ENCODE assay signal across 29 cellular contexts in the genomic region with DNA sequence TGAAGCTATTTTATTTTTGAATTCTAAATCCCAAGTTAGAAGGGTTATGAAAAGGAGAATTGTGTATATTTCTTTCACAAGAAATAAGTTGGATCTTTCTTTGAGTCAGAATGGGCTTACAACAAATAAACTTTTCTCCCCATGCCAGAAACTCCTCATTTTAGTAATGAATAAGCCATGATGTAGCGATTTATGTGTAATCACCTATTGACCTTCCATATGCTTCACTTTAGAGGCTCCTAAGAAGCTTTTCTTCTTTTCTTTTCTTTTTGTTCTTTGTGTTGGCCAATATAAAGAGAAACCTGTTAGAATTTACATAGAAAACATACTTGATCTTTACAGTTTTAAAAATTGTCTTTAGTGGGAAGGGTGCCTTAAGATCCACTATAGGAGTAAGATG.
DNase-seq lines count a peak whose midpoint lies in the region; ATAC-seq and TF ChIP-seq lines count a peak whose summit lies in the region.
"Had no signal": no experiment of that assay in that cellular context is flagged by ENCODE, and none has a peak within 500 bp of the region (broad histone marks: within the 10 kb centered on the region; RNA-seq: fewer than 3 reads in every experiment).

No MANE protein-coding gene starts in this region.

- H3K18ac ChIP-seq in IMR-90 (ENCODE audit: low read depth, low read length): no peak overlapping the region

- TF ChIP-seq CTCF in IMR-90 (conservative IDR thresholded peaks at IDR 0.05; ENCODE audit: low read depth, low read length) (no peak), fibroblast of lung (conservative IDR thresholded peaks at IDR 0.05 in 1 of 2, IDR thresholded peaks at IDR 0.05 in 1 of 2; ENCODE audit: low read depth in 1 of 2, low read length in 2 of 2) (no peak), neural progenitor cell (IDR thresholded peaks at IDR 0.05) (no peak), stomach (IDR thresholded peaks at IDR 0.05) (no peak)

- no peaks in the 10 kb centered on the region for H3K27me3 ChIP-seq in IMR-90 (ENCODE audit: control insufficient read depth, insufficient read depth, low read length)
- H3K27me3 ChIP-seq in fibroblast of lung (ENCODE audit: control insufficient read depth, insufficient read depth, low read length): no peaks in the 10 kb centered on the region
- no peaks in the 10 kb centered on the region for H3K27me3 ChIP-seq in neural progenitor cell
- H3K27me3 ChIP-seq in stomach: no peaks in the 10 kb centered on the region
- H3K27me3 ChIP-seq: gastrocnemius medialis, left lung, neutrophil, upper lobe of left lung had no signal

- no peaks in the 10 kb centered on the region for H3K36me3 ChIP-seq in IMR-90 (ENCODE audit: control insufficient read depth, insufficient read depth, low read length)
- H3K36me3 ChIP-seq in fibroblast of lung (ENCODE audit: control insufficient read depth, insufficient read depth, low read length): no peaks in the 10 kb centered on the region
- H3K36me3 ChIP-seq in neural progenitor cell: no peaks in the 10 kb centered on the region
- H3K36me3 ChIP-seq in stomach: no peaks in the 10 kb centered on the region
- H3K36me3 ChIP-seq: gastrocnemius medialis, HAP-1, left lung, neutrophil, upper lobe of left lung had no signal

- no CpG with 5 or more reads among the region's 1 CpG for WGBS in IMR-90 (ENCODE audit: extremely low coverage in 2 of 2, insufficient read length in 1 of 2), 2 experiments
- 83 to 91% (median 88%) methylated on average over 1 of the region's 1 CpG for whole genome bisulfite sequencing in stomach, 5 donors

- POLR2A ChIA-PET in IMR-90 (lab: Charles Lee; ENCODE audit: unreplicated experiment): no interaction called here

- H3K9ac ChIP-seq in IMR-90 (ENCODE audit: low read depth, low read length) (no peak overlapping the region), fibroblast of lung (ENCODE audit: insufficient read depth, low read length) (no peak overlapping the region), neural progenitor cell (no peak overlapping the region)

- peaks cover under 1 to 18% of the 10 kb centered on the region in 2 experiments; a peak in 2 of 4 replicates for H3K79me1 ChIP-seq in IMR-90 (ENCODE audit: low read depth in 1 of 2, low read length in 2 of 2)

- H3F3A ChIP-seq in neural progenitor cell (ENCODE audit: low read depth): peaks cover 31% of the 10 kb centered on the region

- H4K20me1 ChIP-seq in IMR-90 (ENCODE audit: insufficient read depth, low read length): no peaks in the 10 kb centered on the region
- no peaks in the 10 kb centered on the region for H4K20me1 ChIP-seq in fibroblast of lung (ENCODE audit: control insufficient read depth, extremely low read depth, insufficient read depth, low read length)
- H4K20me1 ChIP-seq in neural progenitor cell (ENCODE audit: low read depth): no peaks in the 10 kb centered on the region

- no peak overlapping the region for H3K4ac ChIP-seq in IMR-90 (ENCODE audit: low read depth, low read length)

- H3K4me2 ChIP-seq in IMR-90 (ENCODE audit: low read depth, low read length): peak overlapping the region; percentile 39; the same call in 1 of the 2 replicates
- no peak overlapping the region for H3K4me2 ChIP-seq in fibroblast of lung (ENCODE audit: extremely low read depth, insufficient read depth, low read length)
- peak overlapping the region; percentile 4 for H3K4me2 ChIP-seq in neural progenitor cell

- H4K5ac ChIP-seq in IMR-90 (ENCODE audit: low read depth, low read length): no peak overlapping the region

- no peak overlapping the region for H2AK5ac ChIP-seq in IMR-90 (ENCODE audit: low read depth, low read length)

- no peak overlapping the region for H2BK15ac ChIP-seq in IMR-90 (ENCODE audit: low read depth, low read length)

- dilution Hi-C loops in IMR-90 (cut with HindIII; ENCODE audit: low sequenced_read_pairs, unreplicated experiment): no loop called here

- DNase-seq in EL (peak; percentile 25), IMR-90 (peak; percentile 85), fibroblast of lung (ENCODE audit: low read depth in 2 of 2) (peak; percentile 25 to 77), neural progenitor cell (ENCODE audit: low spot score) (no peak), NCI-H2171 treated with DMSO at 0.1 percent for 48 hours (lab: John Stamatoyannopoulos, UW) (no peak), stomach (no peak), head of caudate nucleus (no peak)
- DNase-seq: activated CD4-positive, alpha-beta T cell treated with anti-CD3 and anti-CD28 coated beads, Interleukin-2, amount 10 ng/mL, durations not matched to agents 7 days and 5 days; activated CD8-positive, alpha-beta memory T cell treated with anti-CD3 and anti-CD28 coated beads, Interleukin-2, amount 10 ng/mL, durations not matched to agents 7 days and 5 days; DND-41; erythroblast; gastrocnemius medialis; hypothalamus; left lung; NCI-H1105 treated with DMSO at 0.1 percent for 48 hours; NCI-H2081; NCI-H345; NCI-H774; psoas muscle; substantia nigra; T-helper 2 cell; upper lobe of left lung had no signal

- H3K4me3 ChIP-seq in IMR-90 (ENCODE audit: insufficient read depth, low read depth, low read length) (no peak overlapping the region), fibroblast of lung (replicated peaks in 1 of 4; ENCODE audit: control extremely low read depth in 1 of 4, insufficient read depth in 1 of 4, low read depth in 3 of 4, low read length in 4 of 4) (no peak overlapping the region), neural progenitor cell (no peak overlapping the region), stomach (no peak overlapping the region)
- H3K4me3 ChIP-seq: gastrocnemius medialis, GM12878, HAP-1, left lung, psoas muscle, SK-N-MC, upper lobe of left lung had no signal

- H3K9me3 Mint-ChIP-seq in neural progenitor cell: no peaks in the 10 kb centered on the region
- H3K9me3 Mint-ChIP-seq: activated naive CD4-positive, alpha-beta T cell treated with anti-CD3 and anti-CD28 coated beads, Interleukin-2, amount 50 U/mL, for 24 hours; mesothelial cell of epicardium had no signal

- peak; percentile 30 for ATAC-seq in IMR-90 (ENCODE audit: low read depth)
- no peak for ATAC-seq in HG03159 (IDR thresholded peaks at IDR 0.05; ENCODE audit: unreplicated experiment)
- ATAC-seq: activated CD8-positive, alpha-beta memory T cell treated with anti-CD3 and anti-CD28 coated beads, Interleukin-2, amount 10 ng/mL, durations not matched to agents 7 days and 5 days; gastrocnemius medialis; left lung; psoas muscle had no signal

- H3K27me3 Mint-ChIP-seq in neural progenitor cell (ENCODE audit: insufficient read depth, low read depth): no peaks in the 10 kb centered on the region
- H3K27me3 Mint-ChIP-seq: activated CD4-positive, alpha-beta T cell treated with anti-CD3 and anti-CD28 coated beads, Interleukin-2, amount 10 ng/mL, durations not matched to agents 7 days and 5 days; activated CD8-positive, alpha-beta memory T cell treated with anti-CD3 and anti-CD28 coated beads, Interleukin-2, amount 10 ng/mL, durations not matched to agents 7 days and 5 days; activated naive CD4-positive, alpha-beta T cell treated with anti-CD3 and anti-CD28 coated beads, Interleukin-2, amount 50 U/mL, for 24 hours had no signal

- H3K14ac ChIP-seq in IMR-90 (replicated peaks; ENCODE audit: low read depth, low read length): no peak overlapping the region

- H2BK20ac ChIP-seq in IMR-90 (ENCODE audit: low read depth, low read length): no peak overlapping the region

- H3K27ac ChIP-seq in IMR-90 (ENCODE audit: insufficient read depth, low read length): no peak overlapping the region
- no peak overlapping the region for H3K27ac ChIP-seq in fibroblast of lung (ENCODE audit: insufficient read depth, low read length)
- H3K27ac ChIP-seq in neural progenitor cell: no peak overlapping the region
- H3K27ac ChIP-seq in stomach: no peak overlapping the region
- H3K27ac ChIP-seq: gastrocnemius medialis, psoas muscle, SK-N-MC, upper lobe of left lung had no signal

- H4K91ac ChIP-seq in IMR-90 (ENCODE audit: insufficient read depth, low read depth, low read length): no peak overlapping the region

- H3K4me1 ChIP-seq in IMR-90 (ENCODE audit: control insufficient read depth, insufficient read depth, low read length) (peaks cover 9% of the 10 kb centered on the region), fibroblast of lung (ENCODE audit: control insufficient read depth, extremely low read depth, insufficient read depth, low read length) (no peaks in the 10 kb centered on the region), neural progenitor cell (peaks cover 53% of the 10 kb centered on the region), stomach (peaks cover 3 to 52% (median 25%) of the 10 kb centered on the region in 4 donors)
- H3K4me1 ChIP-seq: gastrocnemius medialis, psoas muscle had no signal

- no TSS peak for BruUV-seq in IMR-90 (replicated peaks; lab: Mats Ljungman, UMichigan)

- no peak overlapping the region for H3K23ac ChIP-seq in IMR-90 (ENCODE audit: low read depth, low read length)

- in situ Hi-C loops in IMR-90 (cut with MboI; ENCODE audit: low sequenced_read_pairs): no loop called here

- H3K4me3 Mint-ChIP-seq in neural progenitor cell: no peak overlapping the region
- H3K4me3 Mint-ChIP-seq: activated CD4-positive, alpha-beta T cell treated with anti-CD3 and anti-CD28 coated beads, Interleukin-2, amount 10 ng/mL, durations not matched to agents 7 days and 5 days; activated CD8-positive, alpha-beta memory T cell treated with anti-CD3 and anti-CD28 coated beads, Interleukin-2, amount 10 ng/mL, durations not matched to agents 7 days and 5 days; activated naive CD4-positive, alpha-beta T cell treated with anti-CD3 and anti-CD28 coated beads, Interleukin-2, amount 50 U/mL, for 24 hours; mesothelial cell of epicardium had no signal

- no peak overlapping the region for H2BK5ac ChIP-seq in IMR-90 (ENCODE audit: low read depth, low read length, poor library complexity, severe bottlenecking)

- TF ChIP-seq RAD21 in IMR-90 (IDR thresholded peaks at IDR 0.05; ENCODE audit: low read length): no peak

- H3K36me3 Mint-ChIP-seq in neural progenitor cell: no peaks in the 10 kb centered on the region
- H3K36me3 Mint-ChIP-seq: mesothelial cell of epicardium had no signal

- intact Hi-C loops in IMR-90 (cut with micrococcal nuclease) (no loop called here), stomach (cut with DNase I; ENCODE audit: low total_unique reads) (no loop called here), head of caudate nucleus (cut with DNase I) (no loop called here)

- H3K4me1 Mint-ChIP-seq in neural progenitor cell: peaks cover 44% of the 10 kb centered on the region

- H3K79me2 ChIP-seq in fibroblast of lung (ENCODE audit: control insufficient read depth, insufficient read depth, low read length) (no peaks in the 10 kb centered on the region), neural progenitor cell (ENCODE audit: low read depth) (no peaks in the 10 kb centered on the region)

- H2AK9ac ChIP-seq in IMR-90 (replicated peaks; ENCODE audit: low read depth, low read length, poor library complexity): no peak overlapping the region

- no peak overlapping the region for H3K27ac Mint-ChIP-seq in neural progenitor cell
- H3K27ac Mint-ChIP-seq: activated CD4-positive, alpha-beta T cell treated with anti-CD3 and anti-CD28 coated beads, Interleukin-2, amount 10 ng/mL, durations not matched to agents 7 days and 5 days; activated CD8-positive, alpha-beta memory T cell treated with anti-CD3 and anti-CD28 coated beads, Interleukin-2, amount 10 ng/mL, durations not matched to agents 7 days and 5 days; mesothelial cell of epicardium had no signal

- CTCF ChIA-PET in IMR-90 (lab: Yijun Ruan, JAX): interaction anchor here (1.3 kb wide), 1 partner anchor 11 kb away, joined by 3 read pairs; no protein-coding TSS in a partner anchor

- H3K9me3 ChIP-seq in IMR-90 (ENCODE audit: control insufficient read depth, insufficient read depth, low read length): no peaks in the 10 kb centered on the region
- no peaks in the 10 kb centered on the region for H3K9me3 ChIP-seq in fibroblast of lung (ENCODE audit: control insufficient read depth, insufficient read depth, low read depth, low read length)
- H3K9me3 ChIP-seq in neural progenitor cell (ENCODE audit: low read depth): no peaks in the 10 kb centered on the region
- H3K9me3 ChIP-seq in stomach: no peaks in the 10 kb centered on the region
- H3K9me3 ChIP-seq: gastrocnemius medialis, HAP-1, left lung, neutrophil, psoas muscle, upper lobe of left lung had no signal

- H2BK120ac ChIP-seq in IMR-90 (ENCODE audit: low read depth, low read length): no peak overlapping the region

- TF ChIP-seq EP300 in stomach (IDR thresholded peaks at IDR 0.05): no peak

- H2AFZ ChIP-seq in IMR-90 (replicated peaks; ENCODE audit: low read length, poor library complexity) (no peak overlapping the region), fibroblast of lung (ENCODE audit: low read length) (no peak overlapping the region), neural progenitor cell (replicated peaks) (no peak overlapping the region)

- H4K8ac ChIP-seq in IMR-90 (ENCODE audit: low read depth in 2 of 2, low read length in 2 of 2): no peak overlapping the region

- TF ChIP-seq POLR2A in IMR-90 (IDR thresholded peaks at IDR 0.05; ENCODE audit: low read depth, low read length) (no peak), stomach (IDR thresholded peaks at IDR 0.05) (no peak)

- no peak overlapping the region for H3K56ac ChIP-seq in IMR-90 (ENCODE audit: extremely low read depth, insufficient read depth, low read length)

- no peaks in the 10 kb centered on the region for H3K9me1 ChIP-seq in IMR-90 (ENCODE audit: insufficient read depth, low read length)

Comparison
In these comparisons a context has a peak if more than half of its experiments do, and no peak if none do; other contexts are left out.
1. DNase-seq: peak in EL (single experiment), IMR-90 (single experiment) and fibroblast of lung (2 of 2); none in neural progenitor cell (single experiment), NCI-H2171 treated with DMSO at 0.1 percent for 48 hours (single experiment), stomach (single experiment) and head of caudate nucleus (0 of 42).